Comparison of ENCODE assay signal across 1 cellular context in genomic region chr6:150004783-150005717, GRCh38.
TF ChIP-seq lines count a peak whose summit lies in the region.

No MANE protein-coding gene starts in this region.

TF ChIP-seq in HepG2, 621 proteins besides CTCF, POLR2A, EP300 and RAD21 (continued from another document and continues in another):
- TF ChIP-seq PATZ1 (CRISPR knock-in tag; IDR thresholded peaks at IDR 0.05) (peak; percentile 56; the same call in 1 of the 2 replicates), ZNF724P (CRISPR knock-in tag; IDR thresholded peaks at IDR 0.05; ENCODE audit: borderline replicate concordance) (0 out of 2 replicates have a peak, but pooled peaks have one; percentile 8), ZNF383 (CRISPR knock-in tag; IDR thresholded peaks at IDR 0.05; ENCODE audit: borderline replicate concordance) (no peak), ZSCAN21 (CRISPR knock-in tag; IDR thresholded peaks at IDR 0.05; ENCODE audit: borderline replicate concordance) (peak; percentile 89), PHB2 (IDR thresholded peaks at IDR 0.05; ENCODE audit: partially characterized antibody) (no peak), SRSF4 (IDR thresholded peaks at IDR 0.05; ENCODE audit: low read depth, low read length, poor library complexity, severe bottlenecking) (no peak), ZNF777 (CRISPR knock-in tag; IDR thresholded peaks at IDR 0.05) (peak; percentile 99), STAT6 (CRISPR knock-in tag; IDR thresholded peaks at IDR 0.05; ENCODE audit: borderline replicate concordance) (no peak), SMARCC2 (IDR thresholded peaks at IDR 0.05) (no peak), CREB1 (IDR thresholded peaks at IDR 0.05) (peak; percentile 80), CREB1 (CRISPR knock-in tag; IDR thresholded peaks at IDR 0.05) (no peak), PITX1 (CRISPR knock-in tag; IDR thresholded peaks at IDR 0.05) (peak; percentile 26; the same call in 1 of the 2 replicates), ZNF34 (CRISPR knock-in tag; IDR thresholded peaks at IDR 0.05; ENCODE audit: borderline replicate concordance) (no peak), RFXAP (CRISPR knock-in tag; IDR thresholded peaks at IDR 0.05; ENCODE audit: borderline replicate concordance) (no peak; the same call in 1 of the 2 replicates), RBM22 (optimal IDR thresholded peaks at IDR 0.05; ENCODE audit: low read length) (no peak), GRHL1 (CRISPR knock-in tag; conservative IDR thresholded peaks at IDR 0.05) (no peak), ZC3H4 (CRISPR knock-in tag; IDR thresholded peaks at IDR 0.05; ENCODE audit: borderline replicate concordance) (no peak), FOSL1 (CRISPR knock-in tag; IDR thresholded peaks at IDR 0.05; ENCODE audit: borderline replicate concordance) (no peak), ZBTB20 (CRISPR knock-in tag; IDR thresholded peaks at IDR 0.05; ENCODE audit: borderline replicate concordance, low read depth) (0 out of 2 replicates have a peak, but pooled peaks have one; percentile 46), NFIB (CRISPR knock-in tag; IDR thresholded peaks at IDR 0.05; ENCODE audit: borderline replicate concordance) (no peak), DNMT1 (CRISPR knock-in tag; IDR thresholded peaks at IDR 0.05) (no peak), ZFP36L1 (CRISPR knock-in tag; IDR thresholded peaks at IDR 0.05) (peak; percentile 64; the same call in 1 of the 2 replicates), ZFP82 (CRISPR knock-in tag; IDR thresholded peaks at IDR 0.05; ENCODE audit: borderline replicate concordance) (no peak), GFI1 (CRISPR knock-in tag; IDR thresholded peaks at IDR 0.05; ENCODE audit: borderline replicate concordance) (no peak), ZNF646 (CRISPR knock-in tag; IDR thresholded peaks at IDR 0.05) (no peak), ISL2 (CRISPR knock-in tag; IDR thresholded peaks at IDR 0.05) (no peak), CCAR2 (optimal IDR thresholded peaks at IDR 0.05; ENCODE audit: low read depth, low read length) (no peak), ZNF577 (CRISPR knock-in tag; IDR thresholded peaks at IDR 0.05; ENCODE audit: borderline replicate concordance, low read depth) (no peak), HDAC2 (CRISPR knock-in tag; IDR thresholded peaks at IDR 0.05) (peak; percentile 55), ZNF550 (CRISPR knock-in tag; IDR thresholded peaks at IDR 0.05; ENCODE audit: borderline replicate concordance) (no peak; the same call in 1 of the 2 replicates), HOMEZ (CRISPR knock-in tag; IDR thresholded peaks at IDR 0.05; ENCODE audit: low read depth) (peak; percentile 49; the same call in 1 of the 2 replicates), YEATS4 (CRISPR knock-in tag; IDR thresholded peaks at IDR 0.05; ENCODE audit: borderline replicate concordance) (peak; percentile 67; the same call in 1 of the 2 replicates), SRF (IDR thresholded peaks at IDR 0.05; ENCODE audit: low read depth, low read length) (peak; percentile 98), SIX4 (CRISPR knock-in tag; IDR thresholded peaks at IDR 0.05) (no peak), ZNF558 (CRISPR knock-in tag; IDR thresholded peaks at IDR 0.05; ENCODE audit: borderline replicate concordance) (no peak), PRDM10 (CRISPR knock-in tag; IDR thresholded peaks at IDR 0.05; ENCODE audit: low read depth) (peak; percentile 60; the same call in 1 of the 2 replicates), ATF3 (CRISPR knock-in tag; IDR thresholded peaks at IDR 0.05) (no peak), HNRNPUL1 (IDR thresholded peaks at IDR 0.05; ENCODE audit: low read depth, low read length) (no peak), RXRB (CRISPR knock-in tag; IDR thresholded peaks at IDR 0.05; ENCODE audit: borderline replicate concordance) (no peak), ZNF501 (CRISPR knock-in tag; IDR thresholded peaks at IDR 0.05) (peak; percentile 68), DR1 (CRISPR knock-in tag; IDR thresholded peaks at IDR 0.05) (no peak; the same call in 1 of the 2 replicates), GTF3A (CRISPR knock-in tag; conservative IDR thresholded peaks at IDR 0.05) (no peak), KAT7 (CRISPR knock-in tag; IDR thresholded peaks at IDR 0.05; ENCODE audit: borderline replicate concordance) (peak; percentile 31; the same call in 1 of the 2 replicates), ZNF567 (CRISPR knock-in tag; IDR thresholded peaks at IDR 0.05; ENCODE audit: borderline replicate concordance) (peak; percentile 72; the same call in 1 of the 2 replicates), SMC3 (IDR thresholded peaks at IDR 0.05; ENCODE audit: low read length) (no peak), TEAD3 (CRISPR knock-in tag; optimal IDR thresholded peaks at IDR 0.05; ENCODE audit: borderline replicate concordance) (peak; percentile 72), ELF1 (CRISPR knock-in tag; IDR thresholded peaks at IDR 0.05) (no peak; the same call in 1 of the 2 replicates), ZSCAN30 (CRISPR knock-in tag; IDR thresholded peaks at IDR 0.05) (no peak), KLF9 (CRISPR knock-in tag; IDR thresholded peaks at IDR 0.05; ENCODE audit: low read depth) (no peak)
